11 cellular contexts compared by ENCODE assay signal in the genomic region with DNA sequence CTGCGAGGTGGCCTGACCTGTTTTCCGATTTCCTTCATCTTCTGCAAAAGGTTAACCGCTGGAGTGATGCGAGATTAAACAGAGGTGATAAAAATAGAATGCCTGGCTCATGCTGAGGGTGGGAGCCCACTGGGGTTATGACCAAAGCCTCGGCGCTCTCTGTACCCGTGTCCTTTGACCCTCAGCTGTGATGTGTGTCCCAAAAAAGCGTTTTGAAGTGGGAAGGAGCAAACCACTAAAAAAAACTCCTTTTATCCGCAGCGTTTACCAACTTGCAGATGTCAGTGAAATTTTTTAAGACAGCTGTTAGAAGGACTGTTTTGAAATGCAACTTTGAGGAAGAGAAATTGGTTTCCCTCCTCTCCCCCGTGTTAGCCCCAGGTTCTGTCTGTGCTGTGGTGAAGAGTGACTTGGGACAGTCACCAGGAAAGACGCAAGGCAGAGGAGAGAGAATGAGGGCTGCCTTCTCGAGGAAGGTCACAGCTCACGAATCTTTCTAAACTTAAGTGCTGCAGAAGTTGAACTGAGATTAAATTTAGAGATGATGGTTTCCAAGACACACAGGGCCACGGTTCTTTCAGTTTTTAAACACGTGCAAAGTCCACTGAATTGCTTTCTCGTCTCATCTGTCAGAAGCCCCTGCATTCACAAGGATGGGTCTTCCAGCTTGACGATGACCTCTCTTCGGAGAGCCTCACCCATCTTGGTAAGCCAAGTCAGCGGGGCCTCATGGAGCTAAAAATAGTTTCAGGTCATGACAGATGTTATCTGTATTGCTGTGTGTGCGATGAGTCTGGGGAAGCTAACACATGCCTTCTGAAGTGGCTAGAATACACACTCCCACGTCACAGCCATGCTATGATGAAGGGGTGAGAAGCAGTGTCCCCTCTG. TPM values are rescaled to one million over a fixed set of nuclear protein-coding genes. Genes with fewer than 3 reads are reported as not detected.
DNase-seq lines count a peak whose midpoint lies in the region; ATAC-seq and TF ChIP-seq lines count a peak whose summit lies in the region.
"Had no signal": no experiment of that assay in that cellular context is flagged by ENCODE, and none has a peak within 500 bp of the region (broad histone marks: within the 10 kb centered on the region; RNA-seq: fewer than 3 reads in every experiment).

No MANE protein-coding gene starts in this region.

- peak overlapping the region; percentile 87 for H3K27ac Mint-ChIP-seq in T-helper 17 cell

- CTCF ChIA-PET in SK-N-SH (lab: Yijun Ruan, JAX): interaction anchor here (0.7 to 7.6 kb wide), 8 partner anchors 9 to 172 kb away, joined by 3 to 94 read pairs (median 8); no protein-coding TSS in a partner anchor

- POLR2A ChIA-PET in SK-N-SH (lab: Yijun Ruan, JAX): no interaction called here

- ATAC-seq in SK-N-SH treated with all-trans-retinoic acid at 6 μM for 48 hours (no peak), T-helper 17 cell (peak; percentile 79), HG02852 (IDR thresholded peaks at IDR 0.05; ENCODE audit: unreplicated experiment) (no peak), gastroesophageal sphincter (no peak), GM19463 (IDR thresholded peaks at IDR 0.05; ENCODE audit: unreplicated experiment) (no peak)
- ATAC-seq: left lobe of liver had no signal

- H3K27ac ChIP-seq in SK-N-SH (ENCODE audit: low read depth in 2 of 2, low read length in 1 of 2) (no peak overlapping the region), gastroesophageal sphincter (no peak overlapping the region)
- H3K27ac ChIP-seq: 22Rv1 had no signal

- no peaks in the 10 kb centered on the region for H3F3A ChIP-seq in SK-N-SH (replicated peaks; ENCODE audit: insufficient read depth)

- 86% methylated on average over 22 of the region's 22 CpGs for WGBS in SK-N-SH (ENCODE audit: low lambda C conversion rate)
- 44 to 74% methylated on average over 17 to 19 of the region's 22 CpGs for WGBS in gastroesophageal sphincter (ENCODE audit: low coverage in 1 of 2), 2 donors

- peaks cover 38% of the 10 kb centered on the region for H3K4me1 Mint-ChIP-seq in T-helper 17 cell

- no peak overlapping the region for H3K9ac ChIP-seq in SK-N-SH

- H3K4me3 ChIP-seq in SK-N-SH (ENCODE audit: low read depth in 2 of 2, low read length in 1 of 2): no peak overlapping the region
- no peak overlapping the region for H3K4me3 ChIP-seq in gastroesophageal sphincter

- TF ChIP-seq CTCF in SK-N-SH (IDR thresholded peaks at IDR 0.05) (no peak), gastroesophageal sphincter (IDR thresholded peaks at IDR 0.05) (no peak)

- no peak for TF ChIP-seq RAD21 in SK-N-SH (IDR thresholded peaks at IDR 0.05; ENCODE audit: low read length)

- H3K36me3 Mint-ChIP-seq in T-helper 17 cell (ENCODE audit: low read depth): no peaks in the 10 kb centered on the region

- H3K79me2 ChIP-seq in SK-N-SH (ENCODE audit: insufficient read depth): no peaks in the 10 kb centered on the region

- H3K27me3 ChIP-seq in SK-N-SH (ENCODE audit: insufficient read depth): no peaks in the 10 kb centered on the region
- H3K27me3 ChIP-seq in gastroesophageal sphincter: no peaks in the 10 kb centered on the region

- H3K4me1 ChIP-seq in SK-N-SH (ENCODE audit: control insufficient read depth in 1 of 2, insufficient read depth in 2 of 2, low read depth in 1 of 2, low read length in 1 of 2): peaks cover 0 to 31% of the 10 kb centered on the region in 2 experiments; a peak in 1 of 4 replicates
- H3K4me1 ChIP-seq in gastroesophageal sphincter: peaks cover 0 to 31% (median 7%) of the 10 kb centered on the region in 3 donors

- no peak overlapping the region for H3K4me2 ChIP-seq in SK-N-SH

- TF ChIP-seq EP300 in SK-N-SH (IDR thresholded peaks at IDR 0.05; ENCODE audit: borderline replicate concordance in 1 of 2, low read depth in 1 of 2, low read length in 1 of 2) (no peak), gastroesophageal sphincter (IDR thresholded peaks at IDR 0.05) (no peak)

- no peak for TF ChIP-seq POLR2A in gastroesophageal sphincter (IDR thresholded peaks at IDR 0.05)

- H4K20me1 ChIP-seq in SK-N-SH (ENCODE audit: insufficient read depth): no peaks in the 10 kb centered on the region

- DNase-seq in SK-N-SH (no peak), T-helper 17 cell (peak in 2 of 3 donors; percentile 26 to 28), amniotic epithelial cell (ENCODE audit: low read depth) (peak; percentile 18)
- DNase-seq in stimulated activated CD8-positive, alpha-beta memory T cell treated with anti-CD3 and anti-CD28 coated beads, Interleukin-4, amount 100 ng/mL, for 24 hours (ENCODE audit: low read depth): peak; percentile 23
- DNase-seq: NCI-H1436 had no signal

- H3K4me3 Mint-ChIP-seq in T-helper 17 cell: peak overlapping the region; percentile 81

- H3K9me2 ChIP-seq in SK-N-SH: no peaks in the 10 kb centered on the region

- peaks cover 9 to 26% of the 10 kb centered on the region in 2 experiments for H3K36me3 ChIP-seq in SK-N-SH (replicated peaks in 1 of 2; ENCODE audit: control insufficient read depth in 1 of 2, insufficient read depth in 2 of 2, low read length in 1 of 2)
- peaks cover 0 to 20% of the 10 kb centered on the region in 2 donors for H3K36me3 ChIP-seq in gastroesophageal sphincter

- H3K27me3 Mint-ChIP-seq in T-helper 17 cell: no peaks in the 10 kb centered on the region

- H3K9me3 ChIP-seq in SK-N-SH (no peaks in the 10 kb centered on the region), T-helper 17 cell (ENCODE audit: control insufficient read depth, low read length, poor library complexity, severe bottlenecking) (no peaks in the 10 kb centered on the region), gastroesophageal sphincter (no peaks in the 10 kb centered on the region)

- H2AFZ ChIP-seq in SK-N-SH (ENCODE audit: low read depth): no peak overlapping the region

TF ChIP-seq in SK-N-SH, 30 proteins besides CTCF, POLR2A, EP300 and RAD21:
- TF ChIP-seq FOSL2 (IDR thresholded peaks at IDR 0.05; ENCODE audit: borderline replicate concordance, low read depth) (no peak), USF1 (IDR thresholded peaks at IDR 0.05; ENCODE audit: borderline replicate concordance, low read depth) (no peak), GATA2 (CRISPR knock-in tag; IDR thresholded peaks at IDR 0.05) (0 out of 2 replicates have a peak, but pooled peaks have one; percentile 8)

TF ChIP-seq in SK-N-SH treated with all-trans-retinoic acid at 6 μM for 48 hours, 23 proteins besides CTCF, POLR2A, EP300 and RAD21:
- TF ChIP-seq ESRRG (CRISPR knock-in tag; IDR thresholded peaks at IDR 0.05) (no peak), ZFP30 (CRISPR knock-in tag; IDR thresholded peaks at IDR 0.05) (no peak), PATZ1 (CRISPR knock-in tag; IDR thresholded peaks at IDR 0.05; ENCODE audit: borderline replicate concordance) (no peak), SNAI2 (CRISPR knock-in tag; IDR thresholded peaks at IDR 0.05) (no peak), ISL1 (CRISPR knock-in tag; IDR thresholded peaks at IDR 0.05) (no peak), TOX (CRISPR knock-in tag; IDR thresholded peaks at IDR 0.05; ENCODE audit: borderline replicate concordance) (no peak), ZFP3 (CRISPR knock-in tag; IDR thresholded peaks at IDR 0.05) (no peak), GLIS3 (CRISPR knock-in tag; IDR thresholded peaks at IDR 0.05) (no peak), PPARA (CRISPR knock-in tag; IDR thresholded peaks at IDR 0.05; ENCODE audit: borderline replicate concordance) (no peak)

RNA-seq across cellular contexts. Expression of gene AMZ1, which starts 27.6 kb away (rescaled TPM):
- polyA plus RNA-seq in SK-N-SH (2012; rRNA removed): 0.15 and 0.19 TPM in 2 replicates
- 0.04 and 0.12 TPM in 2 replicates for polyA plus RNA-seq in SK-N-SH (2012; cell fraction: cytosol; rRNA removed)
- polyA plus RNA-seq in SK-N-SH (2012; cell fraction: nucleus; rRNA removed): 0.29 and 0.69 TPM in 2 replicates
- total RNA-seq in T-helper 17 cell: under 1 TPM; 0.32 to 0.76 TPM
- total RNA-seq in gastroesophageal sphincter: under 1 TPM; 0.12 to 0.62 (median 0.32) TPM
